ENCODE assay signal across 1 cellular context in genomic region chr17:67377727-67378443, GRCh38.
TF ChIP-seq lines count a peak whose summit lies in the region.

No MANE protein-coding gene starts in this region.

TF ChIP-seq in HepG2, 621 proteins besides CTCF, POLR2A, EP300 and RAD21 (continued from another document and continues in another):
- TF ChIP-seq ZNF574 (CRISPR knock-in tag; IDR thresholded peaks at IDR 0.05) (0 out of 2 replicates have a peak, but pooled peaks have one; percentile 22), ZBTB46 (CRISPR knock-in tag; IDR thresholded peaks at IDR 0.05; ENCODE audit: borderline replicate concordance) (0 out of 2 replicates have a peak, but pooled peaks have one; percentile 25), ZNF710 (CRISPR knock-in tag; IDR thresholded peaks at IDR 0.05; ENCODE audit: borderline replicate concordance) (no peak), ZNF563 (CRISPR knock-in tag; IDR thresholded peaks at IDR 0.05) (peak; percentile 34; the same call in 1 of the 2 replicates), ZNF558 (CRISPR knock-in tag; IDR thresholded peaks at IDR 0.05; ENCODE audit: borderline replicate concordance) (peak; percentile 59; the same call in 1 of the 2 replicates), ZNF460 (CRISPR knock-in tag; IDR thresholded peaks at IDR 0.05; ENCODE audit: borderline replicate concordance) (no peak), ZFX (CRISPR knock-in tag; IDR thresholded peaks at IDR 0.05; ENCODE audit: low read depth) (0 out of 2 replicates have a peak, but pooled peaks have one; percentile 35), ZNF18 (CRISPR knock-in tag; IDR thresholded peaks at IDR 0.05; ENCODE audit: insufficient replicate concordance) (peak; percentile 23), ATF7-NPFF (CRISPR knock-in tag; IDR thresholded peaks at IDR 0.05; ENCODE audit: low read depth) (peak; percentile 62; the same call in 1 of the 2 replicates), AGO1 (IDR thresholded peaks at IDR 0.05; ENCODE audit: low read depth, low read length, poor library complexity, severe bottlenecking) (no peak), SRF (IDR thresholded peaks at IDR 0.05; ENCODE audit: low read depth, low read length) (no peak), ZSCAN30 (CRISPR knock-in tag; IDR thresholded peaks at IDR 0.05) (no peak), ZNF510 (CRISPR knock-in tag; IDR thresholded peaks at IDR 0.05; ENCODE audit: low read depth) (0 out of 2 replicates have a peak, but pooled peaks have one; percentile 47), ZFP36L1 (CRISPR knock-in tag; IDR thresholded peaks at IDR 0.05) (no peak), HMGXB4 (CRISPR knock-in tag; IDR thresholded peaks at IDR 0.05; ENCODE audit: borderline replicate concordance in 1 of 2, low read depth in 1 of 2) (peak in 1 of 2 experiments; percentile 73; a peak in 2 of 4 replicates)
- TF ChIP-seq, protein P1, sequence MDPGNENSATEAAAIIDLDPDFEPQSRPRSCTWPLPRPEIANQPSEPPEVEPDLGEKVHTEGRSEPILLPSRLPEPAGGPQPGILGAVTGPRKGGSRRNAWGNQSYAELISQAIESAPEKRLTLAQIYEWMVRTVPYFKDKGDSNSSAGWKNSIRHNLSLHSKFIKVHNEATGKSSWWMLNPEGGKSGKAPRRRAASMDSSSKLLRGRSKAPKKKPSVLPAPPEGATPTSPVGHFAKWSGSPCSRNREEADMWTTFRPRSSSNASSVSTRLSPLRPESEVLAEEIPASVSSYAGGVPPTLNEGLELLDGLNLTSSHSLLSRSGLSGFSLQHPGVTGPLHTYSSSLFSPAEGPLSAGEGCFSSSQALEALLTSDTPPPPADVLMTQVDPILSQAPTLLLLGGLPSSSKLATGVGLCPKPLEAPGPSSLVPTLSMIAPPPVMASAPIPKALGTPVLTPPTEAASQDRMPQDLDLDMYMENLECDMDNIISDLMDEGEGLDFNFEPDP (CRISPR knock-in tag; conservative IDR thresholded peaks at IDR 0.05), result peak; percentile 81; the same call in 1 of the 2 replicates
- TF ChIP-seq, protein P2, sequence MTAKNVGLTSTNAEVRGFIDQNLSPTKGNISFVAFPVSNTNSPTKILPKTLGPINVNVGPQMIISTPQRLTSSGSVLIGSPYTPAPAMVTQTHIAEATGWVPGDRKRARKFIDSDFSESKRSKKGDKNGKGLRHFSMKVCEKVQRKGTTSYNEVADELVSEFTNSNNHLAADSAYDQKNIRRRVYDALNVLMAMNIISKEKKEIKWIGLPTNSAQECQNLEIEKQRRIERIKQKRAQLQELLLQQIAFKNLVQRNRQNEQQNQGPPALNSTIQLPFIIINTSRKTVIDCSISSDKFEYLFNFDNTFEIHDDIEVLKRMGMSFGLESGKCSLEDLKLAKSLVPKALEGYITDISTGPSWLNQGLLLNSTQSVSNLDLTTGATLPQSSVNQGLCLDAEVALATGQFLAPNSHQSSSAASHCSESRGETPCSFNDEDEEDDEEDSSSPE (CRISPR knock-in tag; IDR thresholded peaks at IDR 0.05), result peak; percentile 3; the same call in 1 of the 2 replicates
- TF ChIP-seq, protein P3, sequence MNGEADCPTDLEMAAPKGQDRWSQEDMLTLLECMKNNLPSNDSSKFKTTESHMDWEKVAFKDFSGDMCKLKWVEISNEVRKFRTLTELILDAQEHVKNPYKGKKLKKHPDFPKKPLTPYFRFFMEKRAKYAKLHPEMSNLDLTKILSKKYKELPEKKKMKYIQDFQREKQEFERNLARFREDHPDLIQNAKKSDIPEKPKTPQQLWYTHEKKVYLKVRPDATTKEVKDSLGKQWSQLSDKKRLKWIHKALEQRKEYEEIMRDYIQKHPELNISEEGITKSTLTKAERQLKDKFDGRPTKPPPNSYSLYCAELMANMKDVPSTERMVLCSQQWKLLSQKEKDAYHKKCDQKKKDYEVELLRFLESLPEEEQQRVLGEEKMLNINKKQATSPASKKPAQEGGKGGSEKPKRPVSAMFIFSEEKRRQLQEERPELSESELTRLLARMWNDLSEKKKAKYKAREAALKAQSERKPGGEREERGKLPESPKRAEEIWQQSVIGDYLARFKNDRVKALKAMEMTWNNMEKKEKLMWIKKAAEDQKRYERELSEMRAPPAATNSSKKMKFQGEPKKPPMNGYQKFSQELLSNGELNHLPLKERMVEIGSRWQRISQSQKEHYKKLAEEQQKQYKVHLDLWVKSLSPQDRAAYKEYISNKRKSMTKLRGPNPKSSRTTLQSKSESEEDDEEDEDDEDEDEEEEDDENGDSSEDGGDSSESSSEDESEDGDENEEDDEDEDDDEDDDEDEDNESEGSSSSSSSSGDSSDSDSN (CRISPR knock-in tag; IDR thresholded peaks at IDR 0.05), result peak; percentile 86; the same call in 1 of the 2 replicates
- TF ChIP-seq, protein P4, sequence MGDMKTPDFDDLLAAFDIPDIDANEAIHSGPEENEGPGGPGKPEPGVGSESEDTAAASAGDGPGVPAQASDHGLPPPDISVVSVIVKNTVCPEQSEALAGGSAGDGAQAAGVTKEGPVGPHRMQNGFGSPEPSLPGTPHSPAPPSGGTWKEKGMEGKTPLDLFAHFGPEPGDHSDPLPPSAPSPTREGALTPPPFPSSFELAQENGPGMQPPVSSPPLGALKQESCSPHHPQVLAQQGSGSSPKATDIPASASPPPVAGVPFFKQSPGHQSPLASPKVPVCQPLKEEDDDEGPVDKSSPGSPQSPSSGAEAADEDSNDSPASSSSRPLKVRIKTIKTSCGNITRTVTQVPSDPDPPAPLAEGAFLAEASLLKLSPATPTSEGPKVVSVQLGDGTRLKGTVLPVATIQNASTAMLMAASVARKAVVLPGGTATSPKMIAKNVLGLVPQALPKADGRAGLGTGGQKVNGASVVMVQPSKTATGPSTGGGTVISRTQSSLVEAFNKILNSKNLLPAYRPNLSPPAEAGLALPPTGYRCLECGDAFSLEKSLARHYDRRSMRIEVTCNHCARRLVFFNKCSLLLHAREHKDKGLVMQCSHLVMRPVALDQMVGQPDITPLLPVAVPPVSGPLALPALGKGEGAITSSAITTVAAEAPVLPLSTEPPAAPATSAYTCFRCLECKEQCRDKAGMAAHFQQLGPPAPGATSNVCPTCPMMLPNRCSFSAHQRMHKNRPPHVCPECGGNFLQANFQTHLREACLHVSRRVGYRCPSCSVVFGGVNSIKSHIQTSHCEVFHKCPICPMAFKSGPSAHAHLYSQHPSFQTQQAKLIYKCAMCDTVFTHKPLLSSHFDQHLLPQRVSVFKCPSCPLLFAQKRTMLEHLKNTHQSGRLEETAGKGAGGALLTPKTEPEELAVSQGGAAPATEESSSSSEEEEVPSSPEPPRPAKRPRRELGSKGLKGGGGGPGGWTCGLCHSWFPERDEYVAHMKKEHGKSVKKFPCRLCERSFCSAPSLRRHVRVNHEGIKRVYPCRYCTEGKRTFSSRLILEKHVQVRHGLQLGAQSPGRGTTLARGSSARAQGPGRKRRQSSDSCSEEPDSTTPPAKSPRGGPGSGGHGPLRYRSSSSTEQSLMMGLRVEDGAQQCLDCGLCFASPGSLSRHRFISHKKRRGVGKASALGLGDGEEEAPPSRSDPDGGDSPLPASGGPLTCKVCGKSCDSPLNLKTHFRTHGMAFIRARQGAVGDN (CRISPR knock-in tag; IDR thresholded peaks at IDR 0.05), result peak; percentile 29; the same call in 1 of the 2 replicates
- TF ChIP-seq, protein P5, sequence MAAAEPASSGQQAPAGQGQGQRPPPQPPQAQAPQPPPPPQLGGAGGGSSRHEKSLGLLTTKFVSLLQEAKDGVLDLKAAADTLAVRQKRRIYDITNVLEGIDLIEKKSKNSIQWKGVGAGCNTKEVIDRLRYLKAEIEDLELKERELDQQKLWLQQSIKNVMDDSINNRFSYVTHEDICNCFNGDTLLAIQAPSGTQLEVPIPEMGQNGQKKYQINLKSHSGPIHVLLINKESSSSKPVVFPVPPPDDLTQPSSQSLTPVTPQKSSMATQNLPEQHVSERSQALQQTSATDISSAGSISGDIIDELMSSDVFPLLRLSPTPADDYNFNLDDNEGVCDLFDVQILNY (CRISPR knock-in tag; conservative IDR thresholded peaks at IDR 0.05), result no peak
- TF ChIP-seq, protein P6, sequence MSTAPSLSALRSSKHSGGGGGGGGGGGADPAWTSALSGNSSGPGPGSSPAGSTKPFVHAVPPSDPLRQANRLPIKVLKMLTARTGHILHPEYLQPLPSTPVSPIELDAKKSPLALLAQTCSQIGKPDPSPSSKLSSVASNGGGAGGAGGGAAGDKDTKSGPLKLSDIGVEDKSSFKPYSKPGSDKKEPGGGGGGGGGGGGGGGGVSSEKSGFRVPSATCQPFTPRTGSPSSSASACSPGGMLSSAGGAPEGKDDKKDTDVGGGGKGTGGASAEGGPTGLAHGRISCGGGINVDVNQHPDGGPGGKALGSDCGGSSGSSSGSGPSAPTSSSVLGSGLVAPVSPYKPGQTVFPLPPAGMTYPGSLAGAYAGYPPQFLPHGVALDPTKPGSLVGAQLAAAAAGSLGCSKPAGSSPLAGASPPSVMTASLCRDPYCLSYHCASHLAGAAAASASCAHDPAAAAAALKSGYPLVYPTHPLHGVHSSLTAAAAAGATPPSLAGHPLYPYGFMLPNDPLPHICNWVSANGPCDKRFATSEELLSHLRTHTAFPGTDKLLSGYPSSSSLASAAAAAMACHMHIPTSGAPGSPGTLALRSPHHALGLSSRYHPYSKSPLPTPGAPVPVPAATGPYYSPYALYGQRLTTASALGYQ (CRISPR knock-in tag; IDR thresholded peaks at IDR 0.05), result 0 out of 2 replicates have a peak, but pooled peaks have one; percentile 1
